Comparison of ENCODE assay signal across 1 cellular context in genomic region chr17:79144090-79144610, GRCh38.
TF ChIP-seq lines count a peak whose summit lies in the region.

No MANE protein-coding gene starts in this region.

TF ChIP-seq in H1, 55 proteins besides CTCF, POLR2A, EP300 and RAD21 (continued from another document):
- peak; percentile 43; the same call in 1 of the 2 replicates for TF ChIP-seq USF2 (IDR thresholded peaks at IDR 0.05; ENCODE audit: low read length)
- no peak for TF ChIP-seq TAF7 (optimal IDR thresholded peaks at IDR 0.05; ENCODE audit: borderline replicate concordance, low read depth, low read length)
